In the genomic region with DNA sequence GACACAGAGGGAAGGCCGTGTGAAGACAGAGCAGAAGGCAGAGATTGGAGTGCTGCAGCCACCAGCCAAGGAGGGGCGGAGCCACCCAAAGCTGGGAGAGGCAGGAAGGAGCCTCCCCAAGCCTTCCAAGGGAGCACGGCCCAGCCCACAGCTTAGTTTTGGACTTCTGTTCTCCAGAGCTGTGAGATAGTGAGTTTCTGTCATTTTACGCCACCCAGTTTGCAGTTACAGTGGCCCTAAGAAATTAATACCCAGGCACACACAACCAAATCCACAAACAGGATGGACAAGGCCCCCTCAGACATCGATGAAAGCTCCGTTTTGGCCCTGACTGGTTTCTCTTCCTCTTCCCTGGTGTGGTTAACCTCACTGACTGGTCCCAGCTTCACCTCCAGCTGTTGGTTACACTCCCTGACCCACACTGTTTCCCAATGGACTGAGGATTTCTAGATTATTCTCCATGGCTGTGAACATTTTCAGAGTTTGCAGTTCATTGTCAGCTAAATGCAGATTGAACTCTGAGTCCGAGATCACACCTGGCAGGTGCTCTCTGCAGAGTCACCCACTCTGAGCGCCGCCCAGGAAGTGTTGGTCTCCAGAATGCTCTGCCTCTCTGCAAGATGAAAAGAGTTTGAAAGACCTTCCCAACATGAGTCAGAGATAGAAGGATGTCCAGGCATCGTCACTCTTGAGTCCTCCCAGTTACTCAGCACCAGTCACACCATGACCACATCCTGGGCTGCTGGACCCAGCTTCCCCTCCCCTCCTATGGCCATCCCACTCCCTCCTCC, we compare ENCODE assay signal across 1 cellular context.
TF ChIP-seq lines count a peak whose summit lies in the region.

No MANE protein-coding gene starts in this region.

TF ChIP-seq in WTC11, 78 proteins besides CTCF, POLR2A, EP300 and RAD21 (continued from another document):
- TF ChIP-seq, protein P1, sequence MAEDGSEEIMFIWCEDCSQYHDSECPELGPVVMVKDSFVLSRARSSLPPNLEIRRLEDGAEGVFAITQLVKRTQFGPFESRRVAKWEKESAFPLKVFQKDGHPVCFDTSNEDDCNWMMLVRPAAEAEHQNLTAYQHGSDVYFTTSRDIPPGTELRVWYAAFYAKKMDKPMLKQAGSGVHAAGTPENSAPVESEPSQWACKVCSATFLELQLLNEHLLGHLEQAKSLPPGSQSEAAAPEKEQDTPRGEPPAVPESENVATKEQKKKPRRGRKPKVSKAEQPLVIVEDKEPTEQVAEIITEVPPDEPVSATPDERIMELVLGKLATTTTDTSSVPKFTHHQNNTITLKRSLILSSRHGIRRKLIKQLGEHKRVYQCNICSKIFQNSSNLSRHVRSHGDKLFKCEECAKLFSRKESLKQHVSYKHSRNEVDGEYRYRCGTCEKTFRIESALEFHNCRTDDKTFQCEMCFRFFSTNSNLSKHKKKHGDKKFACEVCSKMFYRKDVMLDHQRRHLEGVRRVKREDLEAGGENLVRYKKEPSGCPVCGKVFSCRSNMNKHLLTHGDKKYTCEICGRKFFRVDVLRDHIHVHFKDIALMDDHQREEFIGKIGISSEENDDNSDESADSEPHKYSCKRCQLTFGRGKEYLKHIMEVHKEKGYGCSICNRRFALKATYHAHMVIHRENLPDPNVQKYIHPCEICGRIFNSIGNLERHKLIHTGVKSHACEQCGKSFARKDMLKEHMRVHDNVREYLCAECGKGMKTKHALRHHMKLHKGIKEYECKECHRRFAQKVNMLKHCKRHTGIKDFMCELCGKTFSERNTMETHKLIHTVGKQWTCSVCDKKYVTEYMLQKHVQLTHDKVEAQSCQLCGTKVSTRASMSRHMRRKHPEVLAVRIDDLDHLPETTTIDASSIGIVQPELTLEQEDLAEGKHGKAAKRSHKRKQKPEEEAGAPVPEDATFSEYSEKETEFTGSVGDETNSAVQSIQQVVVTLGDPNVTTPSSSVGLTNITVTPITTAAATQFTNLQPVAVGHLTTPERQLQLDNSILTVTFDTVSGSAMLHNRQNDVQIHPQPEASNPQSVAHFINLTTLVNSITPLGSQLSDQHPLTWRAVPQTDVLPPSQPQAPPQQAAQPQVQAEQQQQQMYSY (CRISPR knock-in tag; IDR thresholded peaks at IDR 0.05): no peak
- TF ChIP-seq JUN (CRISPR knock-in tag; IDR thresholded peaks at IDR 0.05) (no peak), ATF1 (CRISPR knock-in tag; IDR thresholded peaks at IDR 0.05) (no peak), TCF7 (CRISPR knock-in tag; IDR thresholded peaks at IDR 0.05; ENCODE audit: low read depth) (no peak)
